In genomic region chr2:47323822-47324171, GRCh38 we compare ENCODE assay signal across 6 cellular contexts. TPM values are rescaled to one million over a fixed set of nuclear protein-coding genes. Genes with fewer than 3 reads are reported as not detected.
"Had no signal": no experiment of that assay in that cellular context is flagged by ENCODE, and none has a peak within 500 bp of the region (broad histone marks: within the 10 kb centered on the region; RNA-seq: fewer than 3 reads in every experiment).

No MANE protein-coding gene starts in this region.

- H3K36me3 ChIP-seq: left ventricle myocardium inferior, sigmoid colon, thoracic aorta, uterus had no signal

- H3K4me1 ChIP-seq: uterus had no signal

- H3K4me3 ChIP-seq: left ventricle myocardium inferior, sigmoid colon, thoracic aorta, uterus had no signal

- H3K27me3 ChIP-seq: sigmoid colon, uterus had no signal

- H3K9me3 ChIP-seq: left ventricle myocardium inferior, sigmoid colon, thoracic aorta, uterus had no signal

- H3K27ac ChIP-seq: left ventricle myocardium inferior, sigmoid colon, thoracic aorta, uterus had no signal

RNA-seq across cellular contexts. Expression of gene EPCAM, which starts 45.3 kb away (rescaled TPM):
- total RNA-seq: left ventricle myocardium inferior; pulmonary artery endothelial cell; T-helper 1 cell treated with Interleukin-12 subunit alpha and Interleukin-12 subunit beta and Interleukin-4 antibody, amounts not matched to agents 30 ng/mL and 1 ng/mL, for 36 hours had no signal
